In the genomic region with DNA sequence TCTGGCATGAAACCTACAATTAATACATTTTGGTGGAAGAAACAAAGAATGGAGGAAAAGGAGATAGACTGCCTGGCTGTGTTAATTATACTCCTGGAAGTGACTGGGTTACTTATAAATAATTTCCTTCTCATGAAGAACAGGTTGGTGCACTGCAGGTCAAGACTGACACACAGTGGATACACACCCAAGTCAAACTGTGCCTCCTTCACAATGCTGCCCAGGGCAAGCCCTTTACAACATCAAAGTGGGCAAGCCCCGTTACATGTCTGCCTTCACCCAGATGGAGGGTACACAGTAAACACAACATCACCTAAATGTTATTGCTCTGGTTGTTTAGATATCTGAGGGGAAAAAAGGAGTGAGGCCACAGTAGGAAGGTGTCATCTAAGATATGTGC, we compare ENCODE assay signal across 29 cellular contexts.
"Had no signal": no experiment of that assay in that cellular context is flagged by ENCODE, and none has a peak within 500 bp of the region (broad histone marks: within the 10 kb centered on the region; RNA-seq: fewer than 3 reads in every experiment).

No MANE protein-coding gene starts in this region.

- H3K36me3 ChIP-seq: brain microvascular endothelial cell, esophagus squamous epithelium, gastroesophageal sphincter, WERI-Rb-1 had no signal

- H3K27me3 ChIP-seq: brain microvascular endothelial cell, dorsolateral prefrontal cortex, esophagus squamous epithelium, gastroesophageal sphincter had no signal

- H3K27ac ChIP-seq: brain microvascular endothelial cell, coronary artery, dorsolateral prefrontal cortex, esophagus squamous epithelium, gastroesophageal sphincter, WERI-Rb-1 had no signal

- H3K9me3 ChIP-seq: esophagus squamous epithelium, gastroesophageal sphincter had no signal

- ATAC-seq: activated CD4-positive, CD25-positive, alpha-beta regulatory T cell treated with anti-CD3 and anti-CD28 coated beads, Interleukin-2, amount 50 U/mL, for 24 hours; activated CD8-positive, alpha-beta T cell treated with anti-CD3 and anti-CD28 coated beads for 36 hours; activated T-cell treated with anti-CD3 and anti-CD28 coated beads, Interleukin-2, amount 50 U/mL, for 4 hours; activated T-helper 17 cell treated with anti-CD3 and anti-CD28 coated beads, Interleukin-2, amount 50 U/mL, for 72 hours; gastroesophageal sphincter; T-cell; T-helper 17 cell had no signal

- H3K4me3 ChIP-seq: coronary artery, dorsolateral prefrontal cortex, esophagus squamous epithelium, gastroesophageal sphincter had no signal

- H3K4me1 ChIP-seq: esophagus squamous epithelium, gastroesophageal sphincter had no signal

- DNase-seq: activated B cell treated with CpG ODN at 0.5 μM for 24 hours; activated CD4-positive, alpha-beta T cell treated with anti-CD3 and anti-CD28 coated beads for 48 hours; activated CD4-positive, alpha-beta T cell treated with anti-CD3 and anti-CD28 coated beads, Interleukin-2, amount 50 U/mL, for 1 hour; activated CD4-positive, alpha-beta T cell treated with anti-CD3 and anti-CD28 coated beads, Interleukin-2, amount 50 U/mL, for 48 hours; activated CD8-positive, alpha-beta memory T cell treated with anti-CD3 and anti-CD28 coated beads for 24 hours; activated CD8-positive, alpha-beta T cell treated with anti-CD3 and anti-CD28 coated beads for 36 hours; activated effector memory CD4-positive, alpha-beta T cell treated with Interleukin-2 at 50 U/mL for 16 hours; activated gamma-delta T cell treated with Interleukin-2 at 50 U/mL for 16 hours; activated naive CD4-positive, alpha-beta T cell treated with anti-CD3 and anti-CD28 coated beads, Interleukin-2, amount 50 U/mL, for 16 hours; activated naive CD4-positive, alpha-beta T cell treated with Interleukin-2 at 50 U/mL for 16 hours; activated T-cell treated with anti-CD3 and anti-CD28 coated beads, Interleukin-2, amount 50 U/mL, for 4 hours; amniotic stem cell; anterior cingulate cortex; brain microvascular endothelial cell; dorsolateral prefrontal cortex; effector memory CD4-positive, alpha-beta T cell; endodermal cell; esophagus squamous epithelium; foreskin melanocyte; T-cell; T-helper 17 cell; T1000; WERI-Rb-1 had no signal

- FAIRE-seq: astrocyte, bronchial epithelial cell had no signal
